ENCODE assay signal across 20 cellular contexts in the genomic region with DNA sequence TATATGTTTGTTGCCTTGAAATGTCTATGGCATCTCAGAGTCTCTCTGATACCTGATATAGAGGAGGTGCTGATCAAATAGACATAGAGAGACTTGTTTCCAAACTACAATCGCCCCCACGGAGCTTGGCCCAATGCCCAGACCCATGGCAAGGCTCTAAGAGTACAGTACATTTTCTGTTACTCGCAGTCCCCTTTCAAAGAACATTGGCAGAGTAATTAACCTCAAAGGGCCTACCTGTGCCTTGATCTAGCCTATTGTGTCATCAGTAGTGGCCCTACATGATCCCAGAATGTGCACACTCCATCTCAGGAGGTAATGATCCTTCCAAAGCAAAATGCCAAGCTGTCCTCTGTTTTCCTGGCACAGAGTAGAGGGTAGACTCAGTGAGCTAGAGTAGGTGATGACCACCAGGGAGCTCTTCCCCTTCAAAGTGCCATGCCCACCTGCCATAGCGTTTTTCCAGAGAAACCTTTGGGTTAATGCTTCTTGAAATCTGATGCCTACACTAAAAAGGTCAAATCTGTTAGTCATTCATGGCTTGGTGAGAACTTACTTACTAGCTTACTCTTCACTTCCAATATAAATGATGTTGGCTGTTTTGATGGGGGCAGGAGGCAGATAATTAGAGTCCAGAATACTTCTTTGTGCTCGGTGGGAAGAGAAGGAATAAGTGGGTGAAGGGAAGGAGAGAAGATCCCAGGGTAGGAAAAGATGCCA. TPM values are rescaled to one million over a fixed set of nuclear protein-coding genes. Genes with fewer than 3 reads are reported as not detected.
DNase-seq lines count a peak whose midpoint lies in the region; TF ChIP-seq lines count a peak whose summit lies in the region.
"Had no signal": no experiment of that assay in that cellular context is flagged by ENCODE, and none has a peak within 500 bp of the region (broad histone marks: within the 10 kb centered on the region; RNA-seq: fewer than 3 reads in every experiment).

No MANE protein-coding gene starts in this region.

- no peaks in the 10 kb centered on the region for H3K36me3 ChIP-seq in PC-9 (ENCODE audit: low read depth)
- H3K36me3 ChIP-seq: BLaER1 treated with 17β-estradiol and CSF1 and Interleukin-3, amounts not matched to agents 10 nM and 100 nM; cardiac muscle cell had no signal

- no peak for TF ChIP-seq CTCF in PC-9 (conservative IDR thresholded peaks at IDR 0.05)

- no peaks in the 10 kb centered on the region for H3K9me3 ChIP-seq in PC-9 (ENCODE audit: insufficient read depth, low read depth)
- H3K9me3 ChIP-seq: BLaER1 treated with 17β-estradiol and CSF1 and Interleukin-3, amounts not matched to agents 10 nM and 100 nM; psoas muscle had no signal

- H3K4me1 ChIP-seq in PC-9 (replicated peaks; ENCODE audit: insufficient read depth): no peaks in the 10 kb centered on the region
- H3K4me1 ChIP-seq: psoas muscle had no signal

- H3K4me2 ChIP-seq in PC-9: no peak overlapping the region
- H3K4me2 ChIP-seq: BLaER1 treated with 17β-estradiol and CSF1 and Interleukin-3, amounts not matched to agents 10 nM and 100 nM had no signal

- H4K20me1 ChIP-seq in PC-9 (ENCODE audit: insufficient read depth): no peaks in the 10 kb centered on the region
- H4K20me1 ChIP-seq: BLaER1 treated with 17β-estradiol and CSF1 and Interleukin-3, amounts not matched to agents 10 nM and 100 nM had no signal

- CTCF ChIA-PET in PC-9 (lab: Charles Lee): no interaction called here

- H3K4me3 ChIP-seq in PC-9: no peak overlapping the region
- H3K4me3 ChIP-seq: BLaER1 treated with 17β-estradiol and CSF1 and Interleukin-3, amounts not matched to agents 10 nM and 100 nM; cardiac muscle cell; psoas muscle had no signal

- peak; percentile 16 for DNase-seq in DMS 273 (lab: John Stamatoyannopoulos, UW; ENCODE audit: unreplicated experiment)
- DNase-seq in DMS 273 treated with DMSO at 0.1 percent for 48 hours (lab: John Stamatoyannopoulos, UW): no peak
- peak; percentile 19 for DNase-seq in Daoy (ENCODE audit: low read depth)
- DNase-seq in astrocyte of the hippocampus (ENCODE audit: low read depth, low spot score): peak; percentile 18
- peak; percentile 63 for DNase-seq in mucosa of gallbladder (ENCODE audit: low spot score)
- DNase-seq in dedifferentiated amniotic fluid mesenchymal stem cell (ENCODE audit: extremely low spot score): no peak
- DNase-seq in PC-9: no peak
- DNase-seq in NCI-H1930 (lab: John Stamatoyannopoulos, UW): no peak
- DNase-seq: activated T-cell treated with anti-CD3 and anti-CD28 coated beads, Interleukin-2, amount 50 U/mL, for 1 hour; endodermal cell; hypothalamus; left cardiac atrium; naive B cell; psoas muscle; T1000 had no signal

- H3K27me3 ChIP-seq in PC-9 (ENCODE audit: insufficient read depth, low read depth): no peaks in the 10 kb centered on the region
- H3K27me3 ChIP-seq: BLaER1 treated with 17β-estradiol and CSF1 and Interleukin-3, amounts not matched to agents 10 nM and 100 nM; cardiac muscle cell had no signal

- BruUV-seq in PC-9 (replicated peaks; lab: Mats Ljungman, UMichigan): no TSS peak

- H3F3A ChIP-seq in PC-9 (ENCODE audit: insufficient read depth, low read depth): no peaks in the 10 kb centered on the region

- H3K9me2 ChIP-seq in PC-9 (ENCODE audit: insufficient read depth): no peaks in the 10 kb centered on the region

- intact Hi-C loops in PC-9 (cut with micrococcal nuclease; ENCODE audit: unreplicated experiment): no loop called here

- POLR2A ChIA-PET in PC-9 (lab: Charles Lee; ENCODE audit: unreplicated experiment): interaction anchor here (0.5 kb wide), 1 partner anchor 50 kb away, joined by 7 read pairs; no protein-coding TSS in a partner anchor

- H3K79me2 ChIP-seq in PC-9 (ENCODE audit: low read depth): no peaks in the 10 kb centered on the region

- no peak overlapping the region for H2AFZ ChIP-seq in PC-9

- no peak overlapping the region for H3K27ac ChIP-seq in PC-9
- H3K27ac ChIP-seq: 22Rv1; BLaER1 treated with 17β-estradiol and CSF1 and Interleukin-3, amounts not matched to agents 10 nM and 100 nM; cardiac muscle cell; psoas muscle had no signal

RNA-seq across cellular contexts. Expression of gene ACSL5, which starts 41.2 kb away (rescaled TPM):
- total RNA-seq in Daoy (2014; rRNA removed; shearing (Covaris generic)): 16.1 and 18.3 TPM in 2 replicates
- total RNA-seq in mucosa of gallbladder: 34.1 TPM
- total RNA-seq in PC-9 (2021): 11.7 and 21.4 TPM in 2 replicates
- total RNA-seq: cardiac muscle cell, endodermal cell had no signal

RNA-seq across cellular contexts. Expression of gene TECTB, which starts 49.5 kb away (rescaled TPM):
- not detected in 2 replicates for total RNA-seq in Daoy (2014; rRNA removed; shearing (Covaris generic))
- total RNA-seq in mucosa of gallbladder (not detected), PC-9 (2021) (not detected in 2 replicates)
- total RNA-seq: cardiac muscle cell, endodermal cell, H4, HT1080, left cardiac atrium, psoas muscle had no signal

Comparison
In these comparisons a context has a peak if more than half of its experiments do, and no peak if none do; other contexts are left out.
1. DNase-seq: peak in DMS 273 (single experiment), Daoy (single experiment), astrocyte of the hippocampus (single experiment) and mucosa of gallbladder (single experiment); none in DMS 273 treated with DMSO at 0.1 percent for 48 hours (single experiment), dedifferentiated amniotic fluid mesenchymal stem cell (single experiment), PC-9 (0 of 2) and NCI-H1930 (0 of 2).